Comparison of ENCODE assay signal across 8 cellular contexts in genomic region chr3:9843715-9844438, GRCh38. TPM values are rescaled to one million over a fixed set of nuclear protein-coding genes. Genes with fewer than 3 reads are reported as not detected.
DNase-seq lines count a peak whose midpoint lies in the region; ATAC-seq and TF ChIP-seq lines count a peak whose summit lies in the region.

TSS of gene RPUSD3 (minus strand) at chr3:9844008. CDS start at chr3:9843990, 18 bp downstream.

- no peak for TF ChIP-seq CTCF in AG04450 (IDR thresholded peaks at IDR 0.05; ENCODE audit: low read depth, low read length)

- DNase-seq in AG04450 (ENCODE audit: low read depth, low spot score) (peak; percentile 90), NCI-H446 treated with DMSO at 0.1 percent for 48 hours (lab: John Stamatoyannopoulos, UW) (peak; percentile 57), cerebellar cortex (ENCODE audit: low spot score) (peak; percentile 97), islet precursor cell (peak; percentile 97)
- DNase-seq in stimulated activated CD4-positive, alpha-beta T cell treated with anti-CD3 and anti-CD28 coated beads, Interleukin-12 subunit alpha, Interleukin-12 subunit beta, amount 100 ng/mL, for 48 hours (ENCODE audit: low read depth in 2 of 3, low spot score in 1 of 3) = peak; percentile 93 to 99 (median 95)

- POLR2A ChIA-PET in AG04450 (lab: Yijun Ruan, JAX) = interaction anchor here (1.1 kb wide), 1 partner anchor 70 kb away, joined by 3 read pairs; no protein-coding TSS in a partner anchor

- CTCF ChIA-PET in AG04450 (lab: Charles Lee) = interaction anchor here (1.0 kb wide), 1 partner anchor 89 kb away, joined by 6 read pairs; no protein-coding TSS in a partner anchor

- no peaks in the 10 kb centered on the region for H3K27me3 ChIP-seq in AG04450 (ENCODE audit: control insufficient read depth, insufficient read depth, low read length)

- peak; percentile 96 for ATAC-seq in GM18907 (IDR thresholded peaks at IDR 0.05; ENCODE audit: unreplicated experiment)
- peak; percentile 98 for ATAC-seq in HG03159 (IDR thresholded peaks at IDR 0.05; ENCODE audit: unreplicated experiment)
- peak; percentile 97 to 98 for ATAC-seq in activated CD4-positive, CD25-positive, alpha-beta regulatory T cell treated with anti-CD3 and anti-CD28 coated beads, Interleukin-2, amount 50 U/mL, for 24 hours

- peaks cover 4% of the 10 kb centered on the region; the same call in 1 of the 2 replicates for H3K9me3 ChIP-seq in AG04450 (ENCODE audit: control insufficient read depth, insufficient read depth, low read length)

- peak within 1 kb of the TSS; percentile 61 for H3K27ac ChIP-seq in AG04450 (ENCODE audit: low read depth, low read length)

- H3K4me3 ChIP-seq in AG04450 (ENCODE audit: low read depth, low read length) = peak within 1 kb of the TSS; percentile 94

RNA-seq across cellular contexts. Expression of gene RPUSD3, which starts in this region (rescaled TPM):
- 29.0 and 34.2 TPM in 2 replicates for polyA plus RNA-seq in AG04450 (2011; rRNA removed)
- 22.7 and 31.5 TPM in 2 replicates for polyA minus RNA-seq in AG04450 (2011; rRNA and poly(A)+ RNA removed)

Comparison
In these comparisons a context has a peak if more than half of its experiments do, and no peak if none do; other contexts are left out.
1. Peak in every context shown above with its lines: DNase-seq, ATAC-seq, H3K4me3 ChIP-seq and H3K27ac ChIP-seq.